26 cellular contexts compared by ENCODE assay signal in genomic region chrX:69062493-69062892, GRCh38.
"Had no signal": no experiment of that assay in that cellular context is flagged by ENCODE, and none has a peak within 500 bp of the region (broad histone marks: within the 10 kb centered on the region; RNA-seq: fewer than 3 reads in every experiment).

No MANE protein-coding gene starts in this region.

- H3K36me3 Mint-ChIP-seq: activated naive CD8-positive, alpha-beta T cell; brain; immature natural killer cell; memory B cell; naive thymus-derived CD8-positive, alpha-beta T cell had no signal

- H3K36me3 ChIP-seq: cardiac muscle cell, gastroesophageal sphincter, transverse colon, uterus had no signal

- H3K27me3 Mint-ChIP-seq: activated naive CD8-positive, alpha-beta T cell; brain; naive thymus-derived CD8-positive, alpha-beta T cell had no signal

- H3K9me3 Mint-ChIP-seq: immature natural killer cell, memory B cell had no signal

- H3K27ac ChIP-seq: cardiac muscle cell, gastroesophageal sphincter, skin epidermis, testis, transverse colon, uterus, VCaP had no signal

- H3K9me3 ChIP-seq: gastroesophageal sphincter, testis, transverse colon, uterus had no signal

- H3K4me3 ChIP-seq: cardiac muscle cell, gastroesophageal sphincter, skin epidermis, testis, transverse colon, uterus had no signal

- H3K4me1 ChIP-seq: testis, transverse colon, uterus had no signal

- H3K27me3 ChIP-seq: cardiac muscle cell, gastroesophageal sphincter, testis, transverse colon, uterus had no signal

- H3K4me3 Mint-ChIP-seq: activated naive CD8-positive, alpha-beta T cell; immature natural killer cell; memory B cell; naive thymus-derived CD8-positive, alpha-beta T cell had no signal

- ATAC-seq: gastroesophageal sphincter; naive thymus-derived CD8-positive, alpha-beta T cell; sciatic nerve had no signal

- H3K4me1 Mint-ChIP-seq: immature natural killer cell; memory B cell; naive thymus-derived CD8-positive, alpha-beta T cell had no signal

- DNase-seq: activated CD4-positive, alpha-beta T cell treated with anti-CD3 and anti-CD28 coated beads for 4 hours; activated CD4-positive, alpha-beta T cell treated with anti-CD3 and anti-CD28 coated beads, Interleukin-2, amount 50 U/mL, for 4 hours; activated effector memory CD4-positive, alpha-beta T cell treated with Interleukin-2 at 50 U/mL for 16 hours; activated naive CD4-positive, alpha-beta T cell treated with Interleukin-2 at 50 U/mL for 16 hours; anterior cingulate cortex; cerebellar nuclear complex; cortex of kidney; hypothalamus; immature natural killer cell; naive thymus-derived CD8-positive, alpha-beta T cell; retina; stimulated activated CD4-positive, alpha-beta T cell treated with anti-CD3 and anti-CD28 coated beads, Interleukin-12 subunit alpha, Interleukin-12 subunit beta, amount 100 ng/mL, for 4 hours; stimulated activated naive CD4-positive, alpha-beta T cell treated with Interleukin-2 at 50 U/mL for 16 hours; T-helper 1 cell; testis; transverse colon; uterus had no signal

- FAIRE-seq: endothelial cell of umbilical vein had no signal

- H3K27ac Mint-ChIP-seq: activated naive CD8-positive, alpha-beta T cell; immature natural killer cell; memory B cell; naive thymus-derived CD8-positive, alpha-beta T cell had no signal
